In genomic region chr11:117201516-117201866, GRCh38 we compare ENCODE assay signal across 1 cellular context.
TF ChIP-seq lines count a peak whose summit lies in the region.

No MANE protein-coding gene starts in this region.

TF ChIP-seq in IMR-90, 13 proteins besides CTCF, POLR2A, EP300 and RAD21:
- TF ChIP-seq CEBPB (IDR thresholded peaks at IDR 0.05; ENCODE audit: low read depth, low read length) (no peak), SMC3 (IDR thresholded peaks at IDR 0.05; ENCODE audit: low read depth, low read length) (no peak), USF2 (IDR thresholded peaks at IDR 0.05; ENCODE audit: low read depth, low read length) (no peak), CHD1 (IDR thresholded peaks at IDR 0.05; ENCODE audit: low read depth, low read length) (no peak), MXI1 (IDR thresholded peaks at IDR 0.05; ENCODE audit: borderline replicate concordance, low read depth, low read length) (no peak), RCOR1 (IDR thresholded peaks at IDR 0.05; ENCODE audit: insufficient replicate concordance, low read length) (no peak), BHLHE40 (IDR thresholded peaks at IDR 0.05; ENCODE audit: low read depth, low read length) (no peak), NFE2L2 (IDR thresholded peaks at IDR 0.05; ENCODE audit: low read depth, low read length) (no peak), RFX5 (IDR thresholded peaks at IDR 0.05; ENCODE audit: low read depth, low read length) (no peak), ELK1 (IDR thresholded peaks at IDR 0.05; ENCODE audit: borderline replicate concordance, low read depth, low read length) (no peak), FOS (IDR thresholded peaks at IDR 0.05; ENCODE audit: low read depth, low read length) (no peak)
